11 cellular contexts compared by ENCODE assay signal in genomic region chr7:25820432-25821040, GRCh38.
A peak's percentile ranks its signal among the peaks of the same experiment; 100 is the strongest.
DNase-seq lines count a peak whose midpoint lies in the region; ATAC-seq and TF ChIP-seq lines count a peak whose summit lies in the region.
"Had no signal": no experiment of that assay in that cellular context is flagged by ENCODE, and none has a peak within 500 bp of the region (broad histone marks: within the 10 kb centered on the region; RNA-seq: fewer than 3 reads in every experiment).

No MANE protein-coding gene starts in this region.

- no peak overlapping the region for H3K27ac Mint-ChIP-seq in Caco-2 (ENCODE audit: unreplicated experiment)

- no TSS peak for BruUV-seq in Caco-2 (replicated peaks; lab: Mats Ljungman, UMichigan)

- H3K4me3 ChIP-seq in Caco-2 (ENCODE audit: low read depth, low read length) (no peak overlapping the region), H7 (ENCODE audit: insufficient read depth, low read depth, low read length) (no peak overlapping the region), RWPE2 (ENCODE audit: severe bottlenecking) (no peak overlapping the region), kidney epithelial cell (ENCODE audit: low read depth, low read length) (no peak overlapping the region)
- H3K4me3 ChIP-seq: SJSA1 had no signal

- POLR2A ChIA-PET in Caco-2 (lab: Charles Lee), result no interaction called here

- DNase-seq in Caco-2 (peak in 1 of 2 experiments; percentile 30), H7 (peak; percentile 10), RWPE2 (ENCODE audit: low spot score) (no peak), kidney epithelial cell (ENCODE audit: low read depth) (no peak), 8988T (no peak), DMS114 treated with DMSO at 0.1 percent for 48 hours (lab: John Stamatoyannopoulos, UW; ENCODE audit: unreplicated experiment) (no peak)
- DNase-seq: activated effector memory CD4-positive, alpha-beta T cell treated with anti-CD3 and anti-CD28 coated beads, Interleukin-2, amount 50 U/mL, for 16 hours; stimulated activated naive B cell treated with anti-CD40 and anti-IgM and Interleukin-4, amounts not matched to agents 10 μg/mL and 1 μg/mL and 100 μg/mL, for 72 hours had no signal

- H3K27me3 ChIP-seq in Caco-2 (replicated peaks; ENCODE audit: control insufficient read depth, insufficient read depth, low read length) (no peaks in the 10 kb centered on the region; the same call in 1 of the 2 replicates), H7 (ENCODE audit: control insufficient read depth, insufficient read depth, low read length) (no peaks in the 10 kb centered on the region), RWPE2 (ENCODE audit: insufficient read depth, poor library complexity, severe bottlenecking) (no peaks in the 10 kb centered on the region), kidney epithelial cell (ENCODE audit: control insufficient read depth, insufficient read depth, low read length) (no peaks in the 10 kb centered on the region)
- H3K27me3 ChIP-seq: SJSA1 had no signal

- intact Hi-C loops in Caco-2 (cut with micrococcal nuclease; ENCODE audit: unreplicated experiment), result no loop called here

- no peaks in the 10 kb centered on the region for H3K9me3 Mint-ChIP-seq in Caco-2 (ENCODE audit: unreplicated experiment)

- CTCF ChIA-PET in Caco-2 (lab: Charles Lee), result no interaction called here

- peak; percentile 68 to 69 for TF ChIP-seq CTCF in Caco-2 (IDR thresholded peaks at IDR 0.05; ENCODE audit: insufficient read depth in 1 of 2, low read depth in 1 of 2, low read length in 1 of 2, severe bottlenecking in 1 of 2, unreplicated experiment in 1 of 2)
- peak; percentile 77 for TF ChIP-seq CTCF in RWPE2 (IDR thresholded peaks at IDR 0.05; ENCODE audit: poor library complexity, severe bottlenecking)
- TF ChIP-seq CTCF in kidney epithelial cell (IDR thresholded peaks at IDR 0.05; ENCODE audit: insufficient read depth, low read length, poor library complexity, severe bottlenecking), result peak; percentile 41

- ATAC-seq in RWPE2 (ENCODE audit: low read depth) (no peak), GM18858 (IDR thresholded peaks at IDR 0.05; ENCODE audit: unreplicated experiment) (no peak), GM19397 (IDR thresholded peaks at IDR 0.05; ENCODE audit: unreplicated experiment) (no peak)

- no peak overlapping the region for H3K27ac ChIP-seq in RWPE2 (ENCODE audit: poor library complexity, severe bottlenecking)
- H3K27ac ChIP-seq: SJSA1 had no signal

- H3K9me3 ChIP-seq in Caco-2 (no peaks in the 10 kb centered on the region), RWPE2 (ENCODE audit: severe bottlenecking) (no peaks in the 10 kb centered on the region)
- H3K9me3 ChIP-seq: SJSA1 had no signal

- H3K4me1 ChIP-seq in Caco-2, result no peaks in the 10 kb centered on the region
- no peaks in the 10 kb centered on the region for H3K4me1 ChIP-seq in RWPE2 (ENCODE audit: insufficient read depth, poor library complexity, severe bottlenecking)

- H3K4me3 Mint-ChIP-seq in Caco-2 (ENCODE audit: unreplicated experiment), result no peak overlapping the region
- H3K4me3 Mint-ChIP-seq: stimulated activated naive B cell treated with anti-CD40 and anti-IgM and Interleukin-4, amounts not matched to agents 10 μg/mL and 1 μg/mL and 100 μg/mL, for 72 hours had no signal

- no peaks in the 10 kb centered on the region for H3K4me1 Mint-ChIP-seq in Caco-2 (ENCODE audit: low read depth, unreplicated experiment)

- H3K27me3 Mint-ChIP-seq in Caco-2 (ENCODE audit: insufficient read depth, unreplicated experiment), result no peaks in the 10 kb centered on the region

- H3K36me3 Mint-ChIP-seq in Caco-2 (ENCODE audit: insufficient read depth, unreplicated experiment), result no peaks in the 10 kb centered on the region
- H3K36me3 Mint-ChIP-seq: stimulated activated naive B cell treated with anti-CD40 and anti-IgM and Interleukin-4, amounts not matched to agents 10 μg/mL and 1 μg/mL and 100 μg/mL, for 72 hours had no signal

- H3K36me3 ChIP-seq in Caco-2 (ENCODE audit: control insufficient read depth, insufficient read depth, low read length) (no peaks in the 10 kb centered on the region), H7 (replicated peaks; ENCODE audit: control insufficient read depth, insufficient read depth, low read length) (no peaks in the 10 kb centered on the region), RWPE2 (ENCODE audit: low read depth) (no peaks in the 10 kb centered on the region), kidney epithelial cell (ENCODE audit: control insufficient read depth, insufficient read depth, low read length) (no peaks in the 10 kb centered on the region)
- H3K36me3 ChIP-seq: SJSA1 had no signal
